Comparison of ENCODE assay signal across 9 cellular contexts in genomic region chr15:43509002-43509922, GRCh38. TPM values are rescaled to one million over a fixed set of nuclear protein-coding genes. Genes with fewer than 3 reads are reported as not detected.
DNase-seq lines count a peak whose midpoint lies in the region; ATAC-seq, FAIRE-seq and TF ChIP-seq lines count a peak whose summit lies in the region.
"Had no signal": no experiment of that assay in that cellular context is flagged by ENCODE, and none has a peak within 500 bp of the region (broad histone marks: within the 10 kb centered on the region; RNA-seq: fewer than 3 reads in every experiment).

No MANE protein-coding gene starts in this region.

- H3K27me3 ChIP-seq in HUES64 (ENCODE audit: insufficient read depth, low read length), result peaks cover 19% of the 10 kb centered on the region
- no peaks in the 10 kb centered on the region for H3K27me3 ChIP-seq in astrocyte (ENCODE audit: insufficient read depth, low read length)

- H2AFZ ChIP-seq in astrocyte (ENCODE audit: low read depth, low read length), result peak overlapping the region; percentile 19

- WGBS in HUES64, result 76% methylated on average over 14 of the region's 15 CpGs

- H3K4me1 Mint-ChIP-seq in astrocyte (ENCODE audit: low read depth, unreplicated experiment) (peaks cover 43% of the 10 kb centered on the region), memory B cell (peaks cover 10% of the 10 kb centered on the region)

- no peaks in the 10 kb centered on the region for H3K9me3 ChIP-seq in HUES64 (ENCODE audit: insufficient read depth, low read depth, low read length)
- H3K9me3 ChIP-seq in astrocyte (ENCODE audit: insufficient read depth, low read depth, low read length), result no peaks in the 10 kb centered on the region

- H3K4me1 ChIP-seq in HUES64 (ENCODE audit: insufficient read depth, low read length), result peaks cover 11% of the 10 kb centered on the region
- peaks cover 23% of the 10 kb centered on the region for H3K4me1 ChIP-seq in astrocyte (ENCODE audit: insufficient read depth, low read length)

- ATAC-seq in memory B cell (ENCODE audit: low read depth) (no peak), GM18868 (IDR thresholded peaks at IDR 0.05; ENCODE audit: unreplicated experiment) (no peak), GM21825 (IDR thresholded peaks at IDR 0.05; ENCODE audit: unreplicated experiment) (no peak)

- no peaks in the 10 kb centered on the region for H3K9me3 Mint-ChIP-seq in astrocyte (ENCODE audit: unreplicated experiment)
- H3K9me3 Mint-ChIP-seq in memory B cell, result no peaks in the 10 kb centered on the region
- H3K9me3 Mint-ChIP-seq: naive B cell had no signal

- no peaks in the 10 kb centered on the region for H3K36me3 ChIP-seq in HUES64 (ENCODE audit: insufficient read depth, low read length)
- H3K36me3 ChIP-seq in astrocyte (ENCODE audit: insufficient read depth, low read length), result no peaks in the 10 kb centered on the region

- H4K20me1 ChIP-seq in astrocyte (ENCODE audit: insufficient read depth, low read length), result no peaks in the 10 kb centered on the region

- H3K9ac ChIP-seq in HUES64 (ENCODE audit: low read depth, low read length) (no peak overlapping the region), astrocyte (ENCODE audit: low read length) (peak overlapping the region; percentile 49)

- no peak for TF ChIP-seq CTCF in astrocyte (IDR thresholded peaks at IDR 0.05; ENCODE audit: insufficient read depth, low read depth, low read length)

- H3K27ac Mint-ChIP-seq in astrocyte (ENCODE audit: unreplicated experiment) (peak overlapping the region; percentile 86), memory B cell (no peak overlapping the region)

- H3K4me3 Mint-ChIP-seq in astrocyte (ENCODE audit: unreplicated experiment) (peak overlapping the region; percentile 87), memory B cell (peak overlapping the region; percentile 43)

- H3K27ac ChIP-seq in HUES64 (ENCODE audit: low read depth, low read length), result no peak overlapping the region
- H3K27ac ChIP-seq in astrocyte (ENCODE audit: low read depth, low read length), result no peak overlapping the region

- in situ Hi-C loops in ACHN (cut with HindIII; ENCODE audit: low pct_ligation_motif_present, low pct_unique_long_range_greater_than_20kb, low sequenced_read_pairs), result no loop called here

- peak overlapping the region; percentile 90 for H3K4me3 ChIP-seq in HUES64 (ENCODE audit: low read length)
- peak overlapping the region; percentile 71 for H3K4me3 ChIP-seq in astrocyte (ENCODE audit: insufficient read depth, low read depth, low read length)

- peak; percentile 42 for DNase-seq in ACHN
- no peak for DNase-seq in astrocyte (ENCODE audit: low read depth)
- no peak for DNase-seq in memory B cell (ENCODE audit: low spot score in 2 of 2)
- no peak for DNase-seq in NCI-H1930 (lab: John Stamatoyannopoulos, UW)
- DNase-seq in SHP77 treated with DMSO at 0.1 percent for 48 hours (lab: John Stamatoyannopoulos, UW), result no peak
- DNase-seq: naive B cell had no signal

- no peak for FAIRE-seq in astrocyte (lab: Jason Lieb, UNC)

- H3K36me3 Mint-ChIP-seq in astrocyte (ENCODE audit: low read depth, unreplicated experiment) (peaks cover 3% of the 10 kb centered on the region), memory B cell (no peaks in the 10 kb centered on the region)
- H3K36me3 Mint-ChIP-seq: naive B cell had no signal

- peaks cover 6% of the 10 kb centered on the region for H3K27me3 Mint-ChIP-seq in astrocyte (ENCODE audit: low read depth, unreplicated experiment)
- H3K27me3 Mint-ChIP-seq in memory B cell, result peaks cover 4% of the 10 kb centered on the region

- H3K4me2 ChIP-seq in astrocyte (ENCODE audit: low read length), result peak overlapping the region; percentile 97

- H3K79me2 ChIP-seq in astrocyte (ENCODE audit: insufficient read depth, low read length), result no peaks in the 10 kb centered on the region

RNA-seq across cellular contexts. Expression of gene MAP1A, which starts 8.1 kb away (rescaled TPM):
- 3.7 TPM for polyA plus RNA-seq in HUES64 (2013, experiment 1 of 2)
- polyA plus RNA-seq in HUES64 (2013, experiment 2 of 2), result 3.2 TPM
- 138 and 142 TPM in 2 replicates for total RNA-seq in astrocyte

RNA-seq across cellular contexts. Expression of gene TP53BP1, which starts 16.3 kb away (rescaled TPM):
- 49.3 TPM for polyA plus RNA-seq in HUES64 (2013, experiment 1 of 2)
- 41.8 TPM for polyA plus RNA-seq in HUES64 (2013, experiment 2 of 2)
- total RNA-seq in astrocyte, result 71.9 and 73.1 TPM in 2 replicates
